In the genomic region with DNA sequence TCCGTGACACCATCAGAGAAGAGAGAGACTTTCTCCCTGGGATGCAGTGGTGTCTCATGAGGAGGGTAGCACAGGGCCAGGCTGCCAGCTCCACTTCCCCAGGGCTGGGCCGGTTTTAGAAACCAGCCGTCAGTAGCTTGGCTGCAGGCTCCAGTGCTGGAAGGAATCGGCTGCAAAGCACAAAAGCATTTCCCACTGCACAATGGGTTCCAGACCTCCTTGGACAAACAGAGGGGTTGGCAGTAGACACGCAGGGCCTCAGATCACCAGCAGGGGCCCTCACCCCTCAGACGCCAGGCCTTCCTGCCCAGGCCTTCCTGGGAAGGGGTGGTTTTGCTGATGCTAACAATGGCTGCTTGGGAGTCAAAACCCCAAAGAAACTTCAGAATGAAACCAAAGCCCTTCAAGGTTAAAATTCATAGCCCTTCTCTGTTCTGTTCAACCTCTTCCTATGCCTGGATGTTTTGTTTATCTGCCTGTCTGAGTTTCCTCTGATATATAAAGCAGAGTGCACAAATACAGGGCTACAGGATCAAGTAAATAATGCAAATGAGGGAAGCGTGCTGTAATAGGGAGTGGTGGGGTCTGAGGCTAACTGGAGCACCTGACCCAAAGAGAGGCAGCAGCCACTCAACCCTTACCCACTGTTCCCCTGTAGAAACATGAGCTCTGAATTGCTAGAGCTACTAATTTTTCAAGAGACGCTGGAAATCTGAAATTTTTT, we compare ENCODE assay signal across 1 cellular context.
TF ChIP-seq lines count a peak whose summit lies in the region.

No MANE protein-coding gene starts in this region.

TF ChIP-seq in HepG2, 621 proteins besides CTCF, POLR2A, EP300 and RAD21 (continued from another document and continues in another):
- TF ChIP-seq, protein P1, sequence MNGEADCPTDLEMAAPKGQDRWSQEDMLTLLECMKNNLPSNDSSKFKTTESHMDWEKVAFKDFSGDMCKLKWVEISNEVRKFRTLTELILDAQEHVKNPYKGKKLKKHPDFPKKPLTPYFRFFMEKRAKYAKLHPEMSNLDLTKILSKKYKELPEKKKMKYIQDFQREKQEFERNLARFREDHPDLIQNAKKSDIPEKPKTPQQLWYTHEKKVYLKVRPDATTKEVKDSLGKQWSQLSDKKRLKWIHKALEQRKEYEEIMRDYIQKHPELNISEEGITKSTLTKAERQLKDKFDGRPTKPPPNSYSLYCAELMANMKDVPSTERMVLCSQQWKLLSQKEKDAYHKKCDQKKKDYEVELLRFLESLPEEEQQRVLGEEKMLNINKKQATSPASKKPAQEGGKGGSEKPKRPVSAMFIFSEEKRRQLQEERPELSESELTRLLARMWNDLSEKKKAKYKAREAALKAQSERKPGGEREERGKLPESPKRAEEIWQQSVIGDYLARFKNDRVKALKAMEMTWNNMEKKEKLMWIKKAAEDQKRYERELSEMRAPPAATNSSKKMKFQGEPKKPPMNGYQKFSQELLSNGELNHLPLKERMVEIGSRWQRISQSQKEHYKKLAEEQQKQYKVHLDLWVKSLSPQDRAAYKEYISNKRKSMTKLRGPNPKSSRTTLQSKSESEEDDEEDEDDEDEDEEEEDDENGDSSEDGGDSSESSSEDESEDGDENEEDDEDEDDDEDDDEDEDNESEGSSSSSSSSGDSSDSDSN (CRISPR knock-in tag; IDR thresholded peaks at IDR 0.05), result no peak
- no peak for TF ChIP-seq RNF2 (conservative IDR thresholded peaks at IDR 0.05; ENCODE audit: low read depth)
- no peak for TF ChIP-seq ZNF282 (IDR thresholded peaks at IDR 0.05; ENCODE audit: partially characterized antibody)
- no peak for TF ChIP-seq ZNF280B (CRISPR knock-in tag; IDR thresholded peaks at IDR 0.05; ENCODE audit: borderline replicate concordance)
- no peak for TF ChIP-seq ZNF816 (CRISPR knock-in tag; IDR thresholded peaks at IDR 0.05; ENCODE audit: borderline replicate concordance)
- no peak for TF ChIP-seq ARID3A (IDR thresholded peaks at IDR 0.05; ENCODE audit: low read depth, low read length)
- no peak for TF ChIP-seq ZMYM2 (CRISPR knock-in tag; IDR thresholded peaks at IDR 0.05)
- TF ChIP-seq ZNF251 (CRISPR knock-in tag; IDR thresholded peaks at IDR 0.05), result no peak
- TF ChIP-seq IKZF1 (IDR thresholded peaks at IDR 0.05), result no peak
- TF ChIP-seq ZNF773 (CRISPR knock-in tag; IDR thresholded peaks at IDR 0.05; ENCODE audit: borderline replicate concordance), result no peak
- TF ChIP-seq, protein P2, sequence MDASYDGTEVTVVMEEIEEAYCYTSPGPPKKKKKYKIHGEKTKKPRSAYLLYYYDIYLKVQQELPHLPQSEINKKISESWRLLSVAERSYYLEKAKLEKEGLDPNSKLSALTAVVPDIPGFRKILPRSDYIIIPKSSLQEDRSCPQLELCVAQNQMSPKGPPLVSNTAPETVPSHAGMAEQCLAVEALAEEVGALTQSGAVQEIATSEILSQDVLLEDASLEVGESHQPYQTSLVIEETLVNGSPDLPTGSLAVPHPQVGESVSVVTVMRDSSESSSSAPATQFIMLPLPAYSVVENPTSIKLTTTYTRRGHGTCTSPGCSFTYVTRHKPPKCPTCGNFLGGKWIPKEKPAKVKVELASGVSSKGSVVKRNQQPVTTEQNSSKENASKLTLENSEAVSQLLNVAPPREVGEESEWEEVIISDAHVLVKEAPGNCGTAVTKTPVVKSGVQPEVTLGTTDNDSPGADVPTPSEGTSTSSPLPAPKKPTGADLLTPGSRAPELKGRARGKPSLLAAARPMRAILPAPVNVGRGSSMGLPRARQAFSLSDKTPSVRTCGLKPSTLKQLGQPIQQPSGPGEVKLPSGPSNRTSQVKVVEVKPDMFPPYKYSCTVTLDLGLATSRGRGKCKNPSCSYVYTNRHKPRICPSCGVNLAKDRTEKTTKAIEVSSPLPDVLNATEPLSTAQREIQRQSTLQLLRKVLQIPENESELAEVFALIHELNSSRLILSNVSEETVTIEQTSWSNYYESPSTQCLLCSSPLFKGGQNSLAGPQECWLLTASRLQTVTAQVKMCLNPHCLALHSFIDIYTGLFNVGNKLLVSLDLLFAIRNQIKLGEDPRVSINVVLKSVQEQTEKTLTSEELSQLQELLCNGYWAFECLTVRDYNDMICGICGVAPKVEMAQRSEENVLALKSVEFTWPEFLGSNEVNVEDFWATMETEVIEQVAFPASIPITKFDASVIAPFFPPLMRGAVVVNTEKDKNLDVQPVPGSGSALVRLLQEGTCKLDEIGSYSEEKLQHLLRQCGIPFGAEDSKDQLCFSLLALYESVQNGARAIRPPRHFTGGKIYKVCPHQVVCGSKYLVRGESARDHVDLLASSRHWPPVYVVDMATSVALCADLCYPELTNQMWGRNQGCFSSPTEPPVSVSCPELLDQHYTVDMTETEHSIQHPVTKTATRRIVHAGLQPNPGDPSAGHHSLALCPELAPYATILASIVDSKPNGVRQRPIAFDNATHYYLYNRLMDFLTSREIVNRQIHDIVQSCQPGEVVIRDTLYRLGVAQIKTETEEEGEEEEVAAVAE (CRISPR knock-in tag; IDR thresholded peaks at IDR 0.05; ENCODE audit: borderline replicate concordance), result no peak
- TF ChIP-seq ZBTB20 (CRISPR knock-in tag; IDR thresholded peaks at IDR 0.05; ENCODE audit: borderline replicate concordance, low read depth), result no peak
- TF ChIP-seq ZMAT5 (CRISPR knock-in tag; IDR thresholded peaks at IDR 0.05; ENCODE audit: borderline replicate concordance, low read depth), result no peak
- TF ChIP-seq ATF1 (CRISPR knock-in tag; IDR thresholded peaks at IDR 0.05), result no peak; the same call in 1 of the 2 replicates
- no peak for TF ChIP-seq SETDB1 (CRISPR knock-in tag; IDR thresholded peaks at IDR 0.05; ENCODE audit: borderline replicate concordance)
- TF ChIP-seq MAFF (IDR thresholded peaks at IDR 0.05; ENCODE audit: low read depth, low read length), result 0 out of 2 replicates have a peak, but pooled peaks have one; percentile 11
- TF ChIP-seq, protein P3, sequence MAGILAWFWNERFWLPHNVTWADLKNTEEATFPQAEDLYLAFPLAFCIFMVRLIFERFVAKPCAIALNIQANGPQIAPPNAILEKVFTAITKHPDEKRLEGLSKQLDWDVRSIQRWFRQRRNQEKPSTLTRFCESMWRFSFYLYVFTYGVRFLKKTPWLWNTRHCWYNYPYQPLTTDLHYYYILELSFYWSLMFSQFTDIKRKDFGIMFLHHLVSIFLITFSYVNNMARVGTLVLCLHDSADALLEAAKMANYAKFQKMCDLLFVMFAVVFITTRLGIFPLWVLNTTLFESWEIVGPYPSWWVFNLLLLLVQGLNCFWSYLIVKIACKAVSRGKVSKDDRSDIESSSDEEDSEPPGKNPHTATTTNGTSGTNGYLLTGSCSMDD (CRISPR knock-in tag; IDR thresholded peaks at IDR 0.05), result no peak
- TF ChIP-seq, protein P4, sequence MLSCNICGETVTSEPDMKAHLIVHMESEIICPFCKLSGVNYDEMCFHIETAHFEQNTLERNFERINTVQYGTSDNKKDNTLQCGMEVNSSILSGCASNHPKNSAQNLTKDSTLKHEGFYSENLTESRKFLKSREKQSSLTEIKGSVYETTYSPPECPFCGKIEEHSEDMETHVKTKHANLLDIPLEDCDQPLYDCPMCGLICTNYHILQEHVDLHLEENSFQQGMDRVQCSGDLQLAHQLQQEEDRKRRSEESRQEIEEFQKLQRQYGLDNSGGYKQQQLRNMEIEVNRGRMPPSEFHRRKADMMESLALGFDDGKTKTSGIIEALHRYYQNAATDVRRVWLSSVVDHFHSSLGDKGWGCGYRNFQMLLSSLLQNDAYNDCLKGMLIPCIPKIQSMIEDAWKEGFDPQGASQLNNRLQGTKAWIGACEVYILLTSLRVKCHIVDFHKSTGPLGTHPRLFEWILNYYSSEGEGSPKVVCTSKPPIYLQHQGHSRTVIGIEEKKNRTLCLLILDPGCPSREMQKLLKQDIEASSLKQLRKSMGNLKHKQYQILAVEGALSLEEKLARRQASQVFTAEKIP (CRISPR knock-in tag; IDR thresholded peaks at IDR 0.05; ENCODE audit: borderline replicate concordance), result no peak
- TF ChIP-seq KDM2A (CRISPR knock-in tag; IDR thresholded peaks at IDR 0.05; ENCODE audit: borderline replicate concordance, low read depth), result no peak; the same call in none of the 2 replicates
- no peak for TF ChIP-seq DZIP1 (CRISPR knock-in tag; IDR thresholded peaks at IDR 0.05)
- TF ChIP-seq MXD4 (CRISPR knock-in tag; IDR thresholded peaks at IDR 0.05), result no peak
- TF ChIP-seq FOXP4 (CRISPR knock-in tag; IDR thresholded peaks at IDR 0.05), result no peak
- TF ChIP-seq MLXIP (CRISPR knock-in tag; IDR thresholded peaks at IDR 0.05; ENCODE audit: borderline replicate concordance), result no peak
- no peak for TF ChIP-seq ZNF546 (CRISPR knock-in tag; conservative IDR thresholded peaks at IDR 0.05)
- no peak for TF ChIP-seq KLF13 (CRISPR knock-in tag; IDR thresholded peaks at IDR 0.05)
- TF ChIP-seq SP2 (CRISPR knock-in tag; IDR thresholded peaks at IDR 0.05), result no peak
- peak; percentile 65 for TF ChIP-seq ZNF331 (CRISPR knock-in tag; IDR thresholded peaks at IDR 0.05)
- no peak for TF ChIP-seq SOX13 (IDR thresholded peaks at IDR 0.05)
- TF ChIP-seq SOX13 (CRISPR knock-in tag; conservative IDR thresholded peaks at IDR 0.05 in 1 of 2, IDR thresholded peaks at IDR 0.05 in 1 of 2), result peak in 1 of 2 experiments; percentile 67; a peak in 2 of 4 replicates
- TF ChIP-seq ZNF747 (CRISPR knock-in tag; IDR thresholded peaks at IDR 0.05; ENCODE audit: borderline replicate concordance), result no peak
- no peak for TF ChIP-seq THAP11 (CRISPR knock-in tag; IDR thresholded peaks at IDR 0.05)
- TF ChIP-seq DPF2 (CRISPR knock-in tag; IDR thresholded peaks at IDR 0.05; ENCODE audit: borderline replicate concordance, low read depth), result no peak
